In the genomic region with DNA sequence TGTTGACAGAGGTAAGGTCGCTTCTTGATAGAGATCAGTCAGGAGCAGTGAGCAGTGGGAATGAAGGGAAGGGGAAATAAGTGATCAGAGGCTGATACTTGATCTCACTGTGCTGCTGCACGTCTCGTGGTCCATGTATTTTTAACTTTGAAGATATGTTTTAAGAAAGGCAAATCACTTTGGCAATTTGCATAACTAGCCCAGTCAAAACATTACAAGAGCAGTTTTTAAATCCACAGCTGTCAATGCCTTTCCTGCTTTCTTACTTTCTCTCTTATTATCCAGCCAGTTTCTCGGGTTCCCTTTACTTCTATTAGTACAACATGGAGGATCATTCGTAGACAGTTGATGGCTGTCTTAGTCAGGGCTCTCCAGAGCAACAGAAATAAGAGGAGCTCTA, we compare ENCODE assay signal across 24 cellular contexts.
A peak's percentile ranks its signal among the peaks of the same experiment; 100 is the strongest.
DNase-seq lines count a peak whose midpoint lies in the region; ATAC-seq and TF ChIP-seq lines count a peak whose summit lies in the region.
"Had no signal": no experiment of that assay in that cellular context is flagged by ENCODE, and none has a peak within 500 bp of the region (broad histone marks: within the 10 kb centered on the region; RNA-seq: fewer than 3 reads in every experiment).

No MANE protein-coding gene starts in this region.

- no peak overlapping the region for H2AFZ ChIP-seq in H9 (ENCODE audit: low read length)
- H2AFZ ChIP-seq: GM23248, parathyroid adenoma had no signal

- no peak overlapping the region for H2BK20ac ChIP-seq in H9 (ENCODE audit: low read depth, low read length, poor library complexity, severe bottlenecking)

- no peaks in the 10 kb centered on the region for H3K9me3 ChIP-seq in H9 (ENCODE audit: control insufficient read depth, low read depth, low read length)
- H3K9me3 ChIP-seq: sigmoid colon, SJSA1, upper lobe of left lung had no signal

- no peaks in the 10 kb centered on the region for H3K79me2 ChIP-seq in H9 (ENCODE audit: insufficient read depth, low read length)
- H3K79me2 ChIP-seq: parathyroid adenoma had no signal

- no peaks in the 10 kb centered on the region for H3K9me3 Mint-ChIP-seq in H9
- H3K9me3 Mint-ChIP-seq: IgD-negative memory B cell; T-helper 2 cell treated with Interferon-gamma antibody and Interleukin-4, amounts not matched to agents 5 μg/mL and 100 μg/mL, for 36 hours had no signal

- no peak overlapping the region for H3K4ac ChIP-seq in H9 (ENCODE audit: low read depth, low read length)

- WGBS in H9 (ENCODE audit: extremely low coverage, insufficient read length, low lambda C conversion rate), result no CpG with 5 or more reads among the region's 5 CpGs

- H3K36me3 Mint-ChIP-seq in H9 (ENCODE audit: insufficient read depth in 1 of 3, low read depth in 3 of 3), result no peaks in the 10 kb centered on the region
- H3K36me3 Mint-ChIP-seq: CD14-positive monocyte, IgD-negative memory B cell had no signal

- H2BK15ac ChIP-seq in H9 (ENCODE audit: low read depth, low read length), result no peak overlapping the region

- TF ChIP-seq CTCF in H9 (conservative IDR thresholded peaks at IDR 0.05), result no peak

- H3K27me3 Mint-ChIP-seq in H9 (ENCODE audit: low read depth), result no peaks in the 10 kb centered on the region
- H3K27me3 Mint-ChIP-seq: stimulated activated naive CD8-positive, alpha-beta T cell treated with anti-CD3 and anti-CD28 coated beads, Interleukin-15, amount 100 ng/mL, for 72 hours had no signal

- no peak overlapping the region for H2BK120ac ChIP-seq in H9 (ENCODE audit: low read depth, low read length, poor library complexity, severe bottlenecking)

- no peak overlapping the region for H3K56ac ChIP-seq in H9 (ENCODE audit: insufficient read length, low read depth, low read length)

- H3K9ac ChIP-seq in H9 (ENCODE audit: extremely low read depth, insufficient read length, low read length), result no peak overlapping the region
- H3K9ac ChIP-seq: GM23248, parathyroid adenoma had no signal

- no peaks in the 10 kb centered on the region for H3K27me3 ChIP-seq in H9 (ENCODE audit: insufficient read depth, low read length)
- H3K27me3 ChIP-seq: sigmoid colon, SJSA1, upper lobe of left lung had no signal

- no peaks in the 10 kb centered on the region for H3K4me1 ChIP-seq in H9 (ENCODE audit: insufficient read depth, low read length)
- H3K4me1 ChIP-seq: parathyroid adenoma, sigmoid colon, SJSA1, upper lobe of left lung had no signal

- H3K23me2 ChIP-seq in H9 (ENCODE audit: insufficient read length, low read depth, low read length, poor library complexity, severe bottlenecking), result no peaks in the 10 kb centered on the region

- H4K91ac ChIP-seq in H9 (ENCODE audit: insufficient read length, low read depth, low read length), result no peak overlapping the region

- H4K5ac ChIP-seq in H9 (ENCODE audit: insufficient read length, low read depth, low read length), result no peak overlapping the region

- no peaks in the 10 kb centered on the region for H3K4me1 Mint-ChIP-seq in H9
- H3K4me1 Mint-ChIP-seq: activated T-helper 17 cell treated with anti-CD3 and anti-CD28 coated beads, Interleukin-2, amount 50 U/mL, for 72 hours; CD14-positive monocyte; stimulated activated naive CD8-positive, alpha-beta T cell treated with anti-CD3 and anti-CD28 coated beads, Interleukin-15, amount 100 ng/mL, for 72 hours had no signal

- H3K27ac ChIP-seq in H9 (ENCODE audit: insufficient read length, low read depth, low read length), result no peak overlapping the region
- H3K27ac ChIP-seq: GM23248, parathyroid adenoma, sigmoid colon, SJSA1, upper lobe of left lung had no signal

- no peak overlapping the region for H3K4me2 ChIP-seq in H9 (ENCODE audit: insufficient read depth, insufficient read length, low read length)

- ATAC-seq in GM18498 (IDR thresholded peaks at IDR 0.05; ENCODE audit: unreplicated experiment), result peak; percentile 49
- peak; percentile 77 for ATAC-seq in GM19463 (IDR thresholded peaks at IDR 0.05; ENCODE audit: unreplicated experiment)
- peak; percentile 67 for ATAC-seq in HG02798 (IDR thresholded peaks at IDR 0.05; ENCODE audit: poor library complexity, unreplicated experiment)
- peak; percentile 58 for ATAC-seq in HG03521 (IDR thresholded peaks at IDR 0.05; ENCODE audit: unreplicated experiment)
- ATAC-seq: activated T-helper 17 cell treated with anti-CD3 and anti-CD28 coated beads, Interleukin-2, amount 50 U/mL, for 72 hours; esophagus mucosa; PC-3; stimulated activated naive CD8-positive, alpha-beta T cell treated with anti-CD3 and anti-CD28 coated beads, Interleukin-15, amount 100 ng/mL, for 72 hours had no signal

- no peak overlapping the region for H2BK12ac ChIP-seq in H9 (ENCODE audit: insufficient read length, low read depth, low read length)

- no peak overlapping the region for H3K4me3 Mint-ChIP-seq in H9
- H3K4me3 Mint-ChIP-seq: activated T-helper 17 cell treated with anti-CD3 and anti-CD28 coated beads, Interleukin-2, amount 50 U/mL, for 72 hours; CD14-positive monocyte; IgD-negative memory B cell; stimulated activated naive CD8-positive, alpha-beta T cell treated with anti-CD3 and anti-CD28 coated beads, Interleukin-15, amount 100 ng/mL, for 72 hours; T-helper 2 cell treated with Interferon-gamma antibody and Interleukin-4, amounts not matched to agents 5 μg/mL and 100 μg/mL, for 36 hours had no signal

- DNase-seq in COR-L47 (lab: John Stamatoyannopoulos, UW), result no peak
- DNase-seq in NCI-H1092 treated with DMSO at 0.1 percent for 48 hours (lab: John Stamatoyannopoulos, UW), result no peak
- DNase-seq in H9, result no peak
- DNase-seq in nucleus accumbens (lab: John Stamatoyannopoulos, UW), result no peak
- DNase-seq: activated CD4-positive, CD25-positive, alpha-beta regulatory T cell; dorsolateral prefrontal cortex; GM23248; NCI-H2081; PC-3; sigmoid colon; stimulated activated CD4-positive, alpha-beta T cell treated with anti-CD3 and anti-CD28 coated beads, Interleukin-1b, Interleukin-23, amount 100 ng/mL, for 48 hours; stimulated activated naive CD8-positive, alpha-beta T cell treated with anti-CD3 and anti-CD28 coated beads, Interleukin-15, amount 100 ng/mL, for 72 hours; upper lobe of left lung had no signal

- no peak overlapping the region for H4K8ac ChIP-seq in H9 (replicated peaks; ENCODE audit: insufficient read length, low read depth, low read length)

- H3T11ph ChIP-seq in H9 (ENCODE audit: low read length), result no peak overlapping the region

- H3K79me1 ChIP-seq in H9 (ENCODE audit: insufficient read depth, low read depth, low read length, poor library complexity, severe bottlenecking), result no peaks in the 10 kb centered on the region

- no peak overlapping the region for H3K18ac ChIP-seq in H9 (ENCODE audit: insufficient read length, low read depth, low read length)

- no peak overlapping the region for H3K23ac ChIP-seq in H9 (ENCODE audit: insufficient read length, low read depth, low read length)

- no peak overlapping the region for H2AK5ac ChIP-seq in H9 (ENCODE audit: insufficient read length, low read length)

- no peak overlapping the region for H3K14ac ChIP-seq in H9 (ENCODE audit: insufficient read depth, low read length)

- H3K27ac Mint-ChIP-seq in H9, result no peak overlapping the region
- H3K27ac Mint-ChIP-seq: activated T-helper 17 cell treated with anti-CD3 and anti-CD28 coated beads, Interleukin-2, amount 50 U/mL, for 72 hours; CD14-positive monocyte; IgD-negative memory B cell; stimulated activated naive CD8-positive, alpha-beta T cell treated with anti-CD3 and anti-CD28 coated beads, Interleukin-15, amount 100 ng/mL, for 72 hours; T-helper 2 cell treated with Interferon-gamma antibody and Interleukin-4, amounts not matched to agents 5 μg/mL and 100 μg/mL, for 36 hours had no signal

- no peaks in the 10 kb centered on the region for H4K20me1 ChIP-seq in H9 (ENCODE audit: control insufficient read depth, insufficient read depth, insufficient read length)

- H2BK5ac ChIP-seq in H9 (ENCODE audit: insufficient read length, low read length), result no peak overlapping the region
